15 cellular contexts compared by ENCODE assay signal in genomic region chr5:105952875-105953274, GRCh38.
DNase-seq lines count a peak whose midpoint lies in the region; ATAC-seq and TF ChIP-seq lines count a peak whose summit lies in the region.
"Had no signal": no experiment of that assay in that cellular context is flagged by ENCODE, and none has a peak within 500 bp of the region (broad histone marks: within the 10 kb centered on the region; RNA-seq: fewer than 3 reads in every experiment).

No MANE protein-coding gene starts in this region.

- intact Hi-C loops in posterior vena cava (cut with DNase I): no loop called here

- H3K36me3 Mint-ChIP-seq in nephron progenitor cell (ENCODE audit: low read depth): no peaks in the 10 kb centered on the region
- H3K36me3 Mint-ChIP-seq: stimulated activated naive B cell treated with anti-CD40 and anti-IgM and Interleukin-4, amounts not matched to agents 10 μg/mL and 1 μg/mL and 100 μg/mL, for 72 hours had no signal

- H3K4me3 ChIP-seq in fibroblast of pulmonary artery (replicated peaks; ENCODE audit: low read depth, low read length): no peak overlapping the region

- no peak overlapping the region for H3K27ac Mint-ChIP-seq in nephron progenitor cell
- H3K27ac Mint-ChIP-seq: progenitor cell of endocrine pancreas; stimulated activated naive B cell treated with anti-CD40 and anti-IgM and Interleukin-4, amounts not matched to agents 10 μg/mL and 1 μg/mL and 100 μg/mL, for 72 hours had no signal

- DNase-seq in D341Med (ENCODE audit: low spot score) (peak; percentile 13), NCI-H146 (lab: John Stamatoyannopoulos, UW) (peak; percentile 96), NCI-H524 (lab: John Stamatoyannopoulos, UW) (peak; percentile 37 to 87), fibroblast of pulmonary artery (ENCODE audit: low read depth) (peak; percentile 49), posterior vena cava (ENCODE audit: low spot score) (no peak), nephron progenitor cell (no peak)
- DNase-seq: activated CD4-positive, alpha-beta T cell treated with anti-CD3 and anti-CD28 coated beads for 48 hours; activated effector memory CD4-positive, alpha-beta T cell treated with anti-CD3 and anti-CD28 coated beads, Interleukin-2, amount 50 U/mL, for 16 hours; brain microvascular endothelial cell; EL; mesendoderm; stimulated activated naive B cell treated with anti-CD40 and anti-IgM and Interleukin-4, amounts not matched to agents 10 μg/mL and 1 μg/mL and 100 μg/mL, for 72 hours had no signal

- ATAC-seq in GM21447 (IDR thresholded peaks at IDR 0.05; ENCODE audit: unreplicated experiment) (no peak), GM21786 (IDR thresholded peaks at IDR 0.05; ENCODE audit: unreplicated experiment) (no peak)
- ATAC-seq: stimulated activated naive B cell treated with anti-CD40 and anti-IgM and Interleukin-4, amounts not matched to agents 10 μg/mL and 1 μg/mL and 100 μg/mL, for 72 hours had no signal

- peaks cover 5% of the 10 kb centered on the region for H3K4me1 Mint-ChIP-seq in nephron progenitor cell
- H3K4me1 Mint-ChIP-seq: stimulated activated naive B cell treated with anti-CD40 and anti-IgM and Interleukin-4, amounts not matched to agents 10 μg/mL and 1 μg/mL and 100 μg/mL, for 72 hours had no signal

- no peak overlapping the region for H3K4me3 Mint-ChIP-seq in nephron progenitor cell
- H3K4me3 Mint-ChIP-seq: stimulated activated naive B cell treated with anti-CD40 and anti-IgM and Interleukin-4, amounts not matched to agents 10 μg/mL and 1 μg/mL and 100 μg/mL, for 72 hours had no signal

- TF ChIP-seq CTCF in fibroblast of pulmonary artery (IDR thresholded peaks at IDR 0.05; ENCODE audit: low read length, missing control alignments): no peak
- TF ChIP-seq CTCF in nephron progenitor cell (IDR thresholded peaks at IDR 0.05): no peak

- H3K27me3 Mint-ChIP-seq in nephron progenitor cell (ENCODE audit: low read depth, poor library complexity): no peaks in the 10 kb centered on the region
- H3K27me3 Mint-ChIP-seq: progenitor cell of endocrine pancreas; stimulated activated naive B cell treated with anti-CD40 and anti-IgM and Interleukin-4, amounts not matched to agents 10 μg/mL and 1 μg/mL and 100 μg/mL, for 72 hours had no signal

- no peaks in the 10 kb centered on the region for H3K9me3 Mint-ChIP-seq in nephron progenitor cell
- H3K9me3 Mint-ChIP-seq: stimulated activated naive B cell treated with anti-CD40 and anti-IgM and Interleukin-4, amounts not matched to agents 10 μg/mL and 1 μg/mL and 100 μg/mL, for 72 hours had no signal

Comparison
In these comparisons a context has a peak if more than half of its experiments do, and no peak if none do; other contexts are left out.
1. DNase-seq: peak in D341Med (single experiment), NCI-H146 (single experiment), NCI-H524 (2 of 2) and fibroblast of pulmonary artery (single experiment); none in posterior vena cava (single experiment) and nephron progenitor cell (single experiment).